In the genomic region with DNA sequence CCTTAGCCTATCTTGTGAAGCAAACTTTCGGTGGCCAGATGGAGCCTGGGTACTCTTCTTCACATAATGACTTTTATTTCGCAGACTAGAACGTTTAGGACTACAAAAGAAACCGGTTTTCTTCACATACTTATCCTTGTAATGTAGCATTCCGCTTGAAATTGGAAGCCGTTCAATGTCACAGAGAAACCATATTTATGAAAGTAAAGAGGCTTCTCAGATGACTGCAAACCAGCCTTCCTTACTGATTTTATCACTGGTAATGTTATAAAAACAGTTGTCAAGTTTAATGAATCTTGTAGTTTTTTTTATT, we compare ENCODE assay signal across 1 cellular context.
TF ChIP-seq lines count a peak whose summit lies in the region.

No MANE protein-coding gene starts in this region.

TF ChIP-seq in H1, 55 proteins besides CTCF, POLR2A, EP300 and RAD21 (continued from another document):
- TF ChIP-seq, protein P1, sequence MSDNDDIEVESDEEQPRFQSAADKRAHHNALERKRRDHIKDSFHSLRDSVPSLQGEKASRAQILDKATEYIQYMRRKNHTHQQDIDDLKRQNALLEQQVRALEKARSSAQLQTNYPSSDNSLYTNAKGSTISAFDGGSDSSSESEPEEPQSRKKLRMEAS (IDR thresholded peaks at IDR 0.05) = no peak
- TF ChIP-seq SIX5 (IDR thresholded peaks at IDR 0.05; ENCODE audit: low read depth, low read length) (no peak), RBBP5 (IDR thresholded peaks at IDR 0.05; ENCODE audit: borderline replicate concordance, low read depth, low read length) (0 out of 2 replicates have a peak, but pooled peaks have one; percentile 16), ZNF274 (IDR thresholded peaks at IDR 0.05; ENCODE audit: borderline replicate concordance, extremely low read depth, low read length) (no peak), MAFK (IDR thresholded peaks at IDR 0.05; ENCODE audit: low read depth, low read length) (no peak), GABPA (IDR thresholded peaks at IDR 0.05; ENCODE audit: borderline replicate concordance, insufficient read depth, low read length) (no peak), EGR1 (IDR thresholded peaks at IDR 0.05; ENCODE audit: borderline replicate concordance, low read depth, low read length) (no peak), POU5F1 (IDR thresholded peaks at IDR 0.05; ENCODE audit: low read depth, low read length) (no peak), CHD2 (IDR thresholded peaks at IDR 0.05; ENCODE audit: low read length) (no peak), TBP (IDR thresholded peaks at IDR 0.05; ENCODE audit: low read depth, low read length) (no peak), CHD1 (IDR thresholded peaks at IDR 0.05; ENCODE audit: low read depth, low read length) (no peak)
- TF ChIP-seq, protein P2, sequence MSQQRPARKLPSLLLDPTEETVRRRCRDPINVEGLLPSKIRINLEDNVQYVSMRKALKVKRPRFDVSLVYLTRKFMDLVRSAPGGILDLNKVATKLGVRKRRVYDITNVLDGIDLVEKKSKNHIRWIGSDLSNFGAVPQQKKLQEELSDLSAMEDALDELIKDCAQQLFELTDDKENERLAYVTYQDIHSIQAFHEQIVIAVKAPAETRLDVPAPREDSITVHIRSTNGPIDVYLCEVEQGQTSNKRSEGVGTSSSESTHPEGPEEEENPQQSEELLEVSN (IDR thresholded peaks at IDR 0.05) = no peak
